In genomic region chr21:19109694-19110093, GRCh38 we compare ENCODE assay signal across 17 cellular contexts.
A peak's percentile ranks its signal among the peaks of the same experiment; 100 is the strongest.
DNase-seq lines count a peak whose midpoint lies in the region; ATAC-seq and TF ChIP-seq lines count a peak whose summit lies in the region.
"Had no signal": no experiment of that assay in that cellular context is flagged by ENCODE, and none has a peak within 500 bp of the region (broad histone marks: within the 10 kb centered on the region; RNA-seq: fewer than 3 reads in every experiment).

No MANE protein-coding gene starts in this region.

- H3K9me3 ChIP-seq in mammary epithelial cell (replicated peaks; ENCODE audit: insufficient read depth, low read length), result peaks cover 18% of the 10 kb centered on the region
- H3K9me3 ChIP-seq: A549; BLaER1 treated with 17β-estradiol and CSF1 and Interleukin-3, amounts not matched to agents 10 nM and 100 nM; Caco-2 had no signal

- H3K4me2 ChIP-seq in mammary epithelial cell (ENCODE audit: insufficient read depth, low read depth, low read length), result no peak overlapping the region
- H3K4me2 ChIP-seq: A549; BLaER1 treated with 17β-estradiol and CSF1 and Interleukin-3, amounts not matched to agents 10 nM and 100 nM had no signal

- DNase-seq in MCF 10A (ENCODE audit: unreplicated experiment), result peak; percentile 11
- DNase-seq in mammary epithelial cell, result no peak
- peak; percentile 21 for DNase-seq in iPS-NIHi11 (ENCODE audit: low spot score)
- DNase-seq in UCSD-AML1 (lab: John Stamatoyannopoulos, UW; ENCODE audit: unreplicated experiment), result no peak
- DNase-seq: AML-193; Caco-2; Calu3; CD4-positive, alpha-beta T cell; CD8-positive, alpha-beta T cell; DMS79 treated with DMSO at 0.1 percent for 48 hours; GF-D8 had no signal

- no peaks in the 10 kb centered on the region for H3K79me2 ChIP-seq in mammary epithelial cell (ENCODE audit: insufficient read depth, low read length)

- dilution Hi-C loops in mammary epithelial cell (cut with HindIII; ENCODE audit: low sequenced_read_pairs), result no loop called here

- TF ChIP-seq CTCF in MCF 10A (IDR thresholded peaks at IDR 0.05; ENCODE audit: unreplicated experiment) (no peak), mammary epithelial cell (conservative IDR thresholded peaks at IDR 0.05 in 1 of 2, IDR thresholded peaks at IDR 0.05 in 1 of 2; ENCODE audit: extremely low read depth in 1 of 2, insufficient read depth in 1 of 2, low read depth in 1 of 2, low read length in 2 of 2) (no peak)

- no peak for ATAC-seq in GM18505 (IDR thresholded peaks at IDR 0.05; ENCODE audit: unreplicated experiment)
- ATAC-seq: A549; CD8-positive, alpha-beta T cell had no signal

- H3K36me3 ChIP-seq in mammary epithelial cell (ENCODE audit: insufficient read depth, low read length), result no peaks in the 10 kb centered on the region
- H3K36me3 ChIP-seq: BLaER1 treated with 17β-estradiol and CSF1 and Interleukin-3, amounts not matched to agents 10 nM and 100 nM had no signal

- H3K9me3 Mint-ChIP-seq in MCF 10A (ENCODE audit: unreplicated experiment), result no peaks in the 10 kb centered on the region

- intact Hi-C loops in MCF 10A (cut with micrococcal nuclease) (no loop called here), mammary epithelial cell (cut with micrococcal nuclease) (no loop called here)

- 43% methylated on average over 2 of the region's 2 CpGs for WGBS in mammary epithelial cell (ENCODE audit: low coverage, missing lambda C conversion rate)

- H2AFZ ChIP-seq in mammary epithelial cell (ENCODE audit: low read depth, low read length), result no peak overlapping the region

- H3K9ac ChIP-seq in mammary epithelial cell (ENCODE audit: insufficient read depth, low read length), result no peak overlapping the region
- H3K9ac ChIP-seq: BLaER1 treated with 17β-estradiol and CSF1 and Interleukin-3, amounts not matched to agents 10 nM and 100 nM had no signal

- H3K4me3 ChIP-seq in mammary epithelial cell (replicated peaks in 1 of 3; ENCODE audit: insufficient read depth in 1 of 3, low read depth in 2 of 3, low read length in 3 of 3), result no peak overlapping the region
- H3K4me3 ChIP-seq: A549; BLaER1 treated with 17β-estradiol and CSF1 and Interleukin-3, amounts not matched to agents 10 nM and 100 nM had no signal

- no peaks in the 10 kb centered on the region for H3K4me1 ChIP-seq in mammary epithelial cell (ENCODE audit: insufficient read depth, low read length)
- H3K4me1 ChIP-seq: A549; BLaER1 treated with 17β-estradiol and CSF1 and Interleukin-3, amounts not matched to agents 10 nM and 100 nM; Caco-2 had no signal

- no peaks in the 10 kb centered on the region for H3K4me1 Mint-ChIP-seq in MCF 10A (ENCODE audit: insufficient read depth, unreplicated experiment)
- H3K4me1 Mint-ChIP-seq: B cell had no signal

- H3K4me3 Mint-ChIP-seq in MCF 10A (ENCODE audit: unreplicated experiment), result no peak overlapping the region
- H3K4me3 Mint-ChIP-seq: B cell; CD4-positive, alpha-beta T cell; CD8-positive, alpha-beta T cell had no signal

- in situ Hi-C loops in mammary epithelial cell (cut with MboI; ENCODE audit: low sequenced_read_pairs in 2 of 2), result no loop called here

- CTCF ChIA-PET in MCF 10A (lab: Yijun Ruan, JAX) (no interaction called here), mammary epithelial cell (lab: Charles Lee; ENCODE audit: low non-redundant PET) (no interaction called here)

- H4K20me1 ChIP-seq in mammary epithelial cell (ENCODE audit: insufficient read depth, low read length), result no peaks in the 10 kb centered on the region
- H4K20me1 ChIP-seq: BLaER1 treated with 17β-estradiol and CSF1 and Interleukin-3, amounts not matched to agents 10 nM and 100 nM had no signal

- TF ChIP-seq POLR2A in GM18505 (IDR thresholded peaks at IDR 0.05; ENCODE audit: borderline replicate concordance, extremely low read depth, insufficient read depth, insufficient read length), result no peak

- H3K36me3 Mint-ChIP-seq in MCF 10A (ENCODE audit: insufficient read depth, unreplicated experiment), result no peaks in the 10 kb centered on the region
- H3K36me3 Mint-ChIP-seq: CD8-positive, alpha-beta T cell had no signal

- H3K27me3 Mint-ChIP-seq in MCF 10A (ENCODE audit: insufficient read depth, unreplicated experiment), result no peaks in the 10 kb centered on the region
- H3K27me3 Mint-ChIP-seq: B cell; CD4-positive, alpha-beta T cell had no signal

- POLR2A ChIA-PET in MCF 10A (lab: Yijun Ruan, JAX), result no interaction called here

- H3K27me3 ChIP-seq in mammary epithelial cell (ENCODE audit: insufficient read depth, low read length), result no peaks in the 10 kb centered on the region
- H3K27me3 ChIP-seq: BLaER1 treated with 17β-estradiol and CSF1 and Interleukin-3, amounts not matched to agents 10 nM and 100 nM had no signal

- no peak overlapping the region for H3K27ac ChIP-seq in mammary epithelial cell (ENCODE audit: insufficient read depth, low read depth, low read length)
- H3K27ac ChIP-seq: 22Rv1; A549; BLaER1 treated with 17β-estradiol and CSF1 and Interleukin-3, amounts not matched to agents 10 nM and 100 nM; C4-2B had no signal

- no peak overlapping the region for H3K27ac Mint-ChIP-seq in MCF 10A (ENCODE audit: low read depth, unreplicated experiment)
- H3K27ac Mint-ChIP-seq: B cell; CD4-positive, alpha-beta T cell; CD8-positive, alpha-beta T cell had no signal

- BruUV-seq in MCF 10A (replicated peaks; lab: Mats Ljungman, UMichigan), result no TSS peak
- BruUV-seq in mammary epithelial cell (replicated peaks; lab: Mats Ljungman, UMichigan), result no TSS peak

Comparison
In these comparisons a context has a peak if more than half of its experiments do, and no peak if none do; other contexts are left out.
1. DNase-seq: peak in MCF 10A (single experiment) and iPS-NIHi11 (single experiment); none in mammary epithelial cell (single experiment) and UCSD-AML1 (single experiment).